In genomic region chr20:40688129-40689099, GRCh38 we compare ENCODE assay signal across 8 cellular contexts. TPM values are rescaled to one million over a fixed set of nuclear protein-coding genes. Genes with fewer than 3 reads are reported as not detected.
DNase-seq lines count a peak whose midpoint lies in the region; ATAC-seq and TF ChIP-seq lines count a peak whose summit lies in the region.

No MANE protein-coding gene starts in this region.

- peak overlapping the region; percentile 90 for H3K27ac ChIP-seq in substantia nigra (ENCODE audit: low read depth, low read length, poor library complexity, severe bottlenecking)

- H3K36me3 Mint-ChIP-seq in activated naive CD4-positive, alpha-beta T cell treated with anti-CD3 and anti-CD28 coated beads, Interleukin-2, amount 10 ng/mL, durations not matched to agents 7 days and 5 days, result no peaks in the 10 kb centered on the region
- H3K36me3 Mint-ChIP-seq in brain, result peaks cover 20% of the 10 kb centered on the region

- no peak overlapping the region for H3K4me3 Mint-ChIP-seq in activated naive CD4-positive, alpha-beta T cell treated with anti-CD3 and anti-CD28 coated beads, Interleukin-2, amount 10 ng/mL, durations not matched to agents 7 days and 5 days
- H3K4me3 Mint-ChIP-seq in brain, result peak overlapping the region; percentile 88 to 95 (median 90)

- peak overlapping the region; percentile 55 for H3K27ac Mint-ChIP-seq in activated naive CD4-positive, alpha-beta T cell treated with anti-CD3 and anti-CD28 coated beads, Interleukin-2, amount 10 ng/mL, durations not matched to agents 7 days and 5 days
- peak overlapping the region in 4 of 5 experiments; percentile 53 to 92 (median 75) for H3K27ac Mint-ChIP-seq in brain

- CTCF ChIA-PET in activated naive CD4-positive, alpha-beta T cell treated with anti-CD3 and anti-CD28 coated beads, Interleukin-2, amount 10 ng/mL, durations not matched to agents 7 days and 5 days (lab: Charles Lee), result interaction anchor here (1.1 to 1.5 kb wide), 3 partner anchors 274 to 1964 kb away, joined by 3 to 4 read pairs (median 3); partner anchors contain the start of gene SLC32A1

- no peak for ATAC-seq in HG02623 (IDR thresholded peaks at IDR 0.05; ENCODE audit: unreplicated experiment)

- H3K27me3 Mint-ChIP-seq in activated naive CD4-positive, alpha-beta T cell treated with anti-CD3 and anti-CD28 coated beads, Interleukin-2, amount 10 ng/mL, durations not matched to agents 7 days and 5 days, result peaks cover 97% of the 10 kb centered on the region
- H3K27me3 Mint-ChIP-seq in brain, result peaks cover 95% of the 10 kb centered on the region

- H3K9me3 Mint-ChIP-seq in activated naive CD4-positive, alpha-beta T cell treated with anti-CD3 and anti-CD28 coated beads, Interleukin-2, amount 10 ng/mL, durations not matched to agents 7 days and 5 days, result no peaks in the 10 kb centered on the region
- peaks cover 0 to 13% (median 0%) of the 10 kb centered on the region in 5 experiments for H3K9me3 Mint-ChIP-seq in brain

- no peak for DNase-seq in activated naive CD4-positive, alpha-beta T cell treated with anti-CD3 and anti-CD28 coated beads, Interleukin-2, amount 10 ng/mL, durations not matched to agents 7 days and 5 days
- no peak for DNase-seq in activated naive CD4-positive, alpha-beta T cell treated with Interleukin-2 at 50 U/mL for 16 hours
- DNase-seq in kidney epithelial cell (ENCODE audit: low read depth) (no peak), substantia nigra (lab: John Stamatoyannopoulos, UW) (peak in 6 of 49 donors; percentile 17 to 62 (median 46)), superior temporal gyrus (ENCODE audit: extremely low spot score) (no peak), SIG-M5 (lab: John Stamatoyannopoulos, UW) (no peak)

- no peaks in the 10 kb centered on the region for H3K36me3 ChIP-seq in kidney epithelial cell (ENCODE audit: control insufficient read depth, insufficient read depth, low read length)

- peak overlapping the region; percentile 38 for H3K4me3 ChIP-seq in kidney epithelial cell (ENCODE audit: low read depth, low read length)

- peaks cover 17% of the 10 kb centered on the region for H3K4me1 Mint-ChIP-seq in activated naive CD4-positive, alpha-beta T cell treated with anti-CD3 and anti-CD28 coated beads, Interleukin-2, amount 10 ng/mL, durations not matched to agents 7 days and 5 days
- H3K4me1 Mint-ChIP-seq in brain, result peaks cover 54% of the 10 kb centered on the region

- peaks cover 90% of the 10 kb centered on the region for H3K27me3 ChIP-seq in kidney epithelial cell (ENCODE audit: control insufficient read depth, insufficient read depth, low read length)

- TF ChIP-seq CTCF in brain (conservative IDR thresholded peaks at IDR 0.05) (no peak), kidney epithelial cell (IDR thresholded peaks at IDR 0.05; ENCODE audit: insufficient read depth, low read length, poor library complexity, severe bottlenecking) (no peak)

RNA-seq across cellular contexts. Expression of gene MAFB, which starts 0.6 kb away (rescaled TPM):
- polyA plus RNA-seq in brain (ENCODE audit: insufficient read depth, low read depth, low replicate concordance), result 2.7 TPM
- 3.5 and 5.2 TPM in 2 replicates for total RNA-seq in kidney epithelial cell
